Comparison of ENCODE assay signal across 11 cellular contexts in the genomic region with DNA sequence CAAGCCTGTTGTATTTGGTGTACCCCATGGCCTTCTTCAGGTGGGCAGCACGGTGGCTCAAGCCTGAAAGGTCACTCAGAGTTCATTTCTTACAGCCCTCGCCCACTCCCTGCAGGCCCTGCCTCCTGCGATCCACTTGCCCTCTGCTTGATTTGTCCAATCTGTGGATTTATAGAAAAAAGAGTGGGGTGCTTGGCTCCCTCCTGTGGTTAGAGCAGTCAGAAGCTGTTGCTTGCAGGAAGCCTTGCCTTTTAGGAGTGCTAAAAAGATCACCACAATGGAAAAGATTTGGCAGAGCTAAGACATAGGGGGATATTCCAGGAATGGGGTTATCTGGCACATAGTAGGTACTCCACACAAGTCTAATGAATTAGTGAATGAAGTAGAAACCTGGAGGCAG.
DNase-seq lines count a peak whose midpoint lies in the region; ATAC-seq, FAIRE-seq and TF ChIP-seq lines count a peak whose summit lies in the region.
"Had no signal": no experiment of that assay in that cellular context is flagged by ENCODE, and none has a peak within 500 bp of the region (broad histone marks: within the 10 kb centered on the region; RNA-seq: fewer than 3 reads in every experiment).

No MANE protein-coding gene starts in this region.

- H3K9me3 Mint-ChIP-seq in osteocyte (ENCODE audit: unreplicated experiment): no peaks in the 10 kb centered on the region
- no peaks in the 10 kb centered on the region for H3K9me3 Mint-ChIP-seq in naive thymus-derived CD8-positive, alpha-beta T cell
- H3K9me3 Mint-ChIP-seq: activated CD4-positive, alpha-beta T cell treated with anti-CD3 and anti-CD28 coated beads, Interleukin-2, amount 10 ng/mL, durations not matched to agents 24 days and 14 days had no signal

- no peak for FAIRE-seq in D721Med (lab: Jason Lieb, UNC)

- peaks cover 7% of the 10 kb centered on the region for H3K27me3 Mint-ChIP-seq in osteocyte (ENCODE audit: unreplicated experiment)
- H3K27me3 Mint-ChIP-seq in naive thymus-derived CD8-positive, alpha-beta T cell: peaks cover 7 to 21% (median 13%) of the 10 kb centered on the region in 5 donors
- H3K27me3 Mint-ChIP-seq: activated CD4-positive, alpha-beta T cell treated with anti-CD3 and anti-CD28 coated beads, Interleukin-2, amount 10 ng/mL, durations not matched to agents 24 days and 14 days had no signal

- TF ChIP-seq CTCF in D721Med (IDR thresholded peaks at IDR 0.05; ENCODE audit: insufficient read depth, missing control alignments) (peak; percentile 39), fibroblast of villous mesenchyme (IDR thresholded peaks at IDR 0.05; ENCODE audit: insufficient read depth, low read depth, low read length) (peak; percentile 40), osteocyte (IDR thresholded peaks at IDR 0.05) (peak; percentile 13), omental fat pad (IDR thresholded peaks at IDR 0.05) (no peak)

- no peak overlapping the region for H3K4me3 ChIP-seq in fibroblast of villous mesenchyme (ENCODE audit: low read depth, low read length)
- H3K4me3 ChIP-seq: sigmoid colon had no signal

- POLR2A ChIA-PET in naive thymus-derived CD8-positive, alpha-beta T cell (lab: Charles Lee): no interaction called here

- no peak overlapping the region for H3K4me3 Mint-ChIP-seq in osteocyte (ENCODE audit: unreplicated experiment)
- H3K4me3 Mint-ChIP-seq in naive thymus-derived CD8-positive, alpha-beta T cell: no peak overlapping the region
- H3K4me3 Mint-ChIP-seq: activated CD4-positive, alpha-beta T cell treated with anti-CD3 and anti-CD28 coated beads, Interleukin-2, amount 10 ng/mL, durations not matched to agents 24 days and 14 days had no signal

- no peaks in the 10 kb centered on the region for H3K4me1 Mint-ChIP-seq in osteocyte (ENCODE audit: unreplicated experiment)
- H3K4me1 Mint-ChIP-seq in naive thymus-derived CD8-positive, alpha-beta T cell: no peaks in the 10 kb centered on the region
- H3K4me1 Mint-ChIP-seq: activated CD4-positive, alpha-beta T cell treated with anti-CD3 and anti-CD28 coated beads, Interleukin-2, amount 10 ng/mL, durations not matched to agents 24 days and 14 days had no signal

- H3K36me3 Mint-ChIP-seq in osteocyte (ENCODE audit: unreplicated experiment): no peaks in the 10 kb centered on the region
- H3K36me3 Mint-ChIP-seq in naive thymus-derived CD8-positive, alpha-beta T cell: no peaks in the 10 kb centered on the region

- no peak for DNase-seq in D721Med (ENCODE audit: insufficient read length, low spot score)
- DNase-seq in RKO (ENCODE audit: low spot score): peak; percentile 1
- DNase-seq in fibroblast of villous mesenchyme (ENCODE audit: low read depth): peak; percentile 19
- DNase-seq in osteocyte (ENCODE audit: extremely low spot score, unreplicated experiment): no peak
- DNase-seq in omental fat pad (ENCODE audit: low spot score): no peak
- no peak for DNase-seq in naive thymus-derived CD8-positive, alpha-beta T cell
- DNase-seq in central memory CD4-positive, alpha-beta T cell: no peak
- DNase-seq: activated CD4-positive, alpha-beta T cell treated with anti-CD3 and anti-CD28 coated beads, Interleukin-2, amount 10 ng/mL, durations not matched to agents 24 days and 14 days; hippocampal formation; sigmoid colon had no signal

- ATAC-seq in GM19324 (IDR thresholded peaks at IDR 0.05; ENCODE audit: low FRiP score, unreplicated experiment) (no peak), omental fat pad (ENCODE audit: low FRiP score) (no peak)
- no peak for ATAC-seq in naive thymus-derived CD8-positive, alpha-beta T cell

- H3K27ac Mint-ChIP-seq in osteocyte (ENCODE audit: unreplicated experiment): no peak overlapping the region
- H3K27ac Mint-ChIP-seq in naive thymus-derived CD8-positive, alpha-beta T cell: peak overlapping the region in 1 of 10 donors; percentile 32
- H3K27ac Mint-ChIP-seq: activated CD4-positive, alpha-beta T cell treated with anti-CD3 and anti-CD28 coated beads, Interleukin-2, amount 10 ng/mL, durations not matched to agents 24 days and 14 days had no signal

Comparison
In these comparisons a context has a peak if more than half of its experiments do, and no peak if none do; other contexts are left out.
1. DNase-seq: peak in RKO (single experiment) and fibroblast of villous mesenchyme (single experiment); none in D721Med (single experiment), osteocyte (single experiment), omental fat pad (single experiment), naive thymus-derived CD8-positive, alpha-beta T cell (0 of 10) and central memory CD4-positive, alpha-beta T cell (single experiment).
2. CTCF ChIP-seq: peak in D721Med (single experiment), fibroblast of villous mesenchyme (single experiment) and osteocyte (single experiment); none in omental fat pad (0 of 3).